ENCODE assay signal across 8 cellular contexts in genomic region chr16:4370570-4371480, GRCh38. TPM values are rescaled to one million over a fixed set of nuclear protein-coding genes. Genes with fewer than 3 reads are reported as not detected.
A peak's percentile ranks its signal among the peaks of the same experiment; 100 is the strongest.
DNase-seq lines count a peak whose midpoint lies in the region; ATAC-seq, FAIRE-seq and TF ChIP-seq lines count a peak whose summit lies in the region.

No MANE protein-coding gene starts in this region.

- no peaks in the 10 kb centered on the region for H3K79me2 ChIP-seq in GM12878 (ENCODE audit: control insufficient read depth, insufficient read depth, low read length)

- CTCF ChIA-PET in GM12878 (lab: Yijun Ruan, JAX), result interaction anchor here (0.6 to 1.9 kb wide), 5 partner anchors 18 to 184 kb away, joined by 3 to 11 read pairs (median 3); no protein-coding TSS in a partner anchor

- H3K4me3 ChIP-seq in GM12878 (no peak overlapping the region), stomach (peak overlapping the region; percentile 55 to 76 (median 66))

- TF ChIP-seq POLR2A in GM12878 (IDR thresholded peaks at IDR 0.05; ENCODE audit: low read depth, low read length), result no peak
- no peak for TF ChIP-seq POLR2A in stomach (IDR thresholded peaks at IDR 0.05)

- H3K4me2 ChIP-seq in GM12878 (ENCODE audit: control insufficient read depth, insufficient read depth), result 0 out of 2 replicates have a peak overlapping the region, but pooled peaks have one; percentile 64

- H4K20me1 ChIP-seq in GM12878 (ENCODE audit: control insufficient read depth, insufficient read depth), result peaks cover 5% of the 10 kb centered on the region

- BruUV-seq in GM12878 (replicated peaks; lab: Mats Ljungman, UMichigan), result no TSS peak

- H3K27ac ChIP-seq in GM12878 (ENCODE audit: control insufficient read depth, insufficient read depth) (no peak overlapping the region), stomach (peak overlapping the region; percentile 62 to 93 (median 86))

- no peak for FAIRE-seq in GM12878 (lab: Jason Lieb, UNC)

- TF ChIP-seq EP300 in GM12878 (IDR thresholded peaks at IDR 0.05; ENCODE audit: borderline replicate concordance in 1 of 2, control insufficient read depth in 1 of 2, low read depth in 2 of 2, low read length in 2 of 2) (no peak), stomach (IDR thresholded peaks at IDR 0.05) (no peak)

- no peaks in the 10 kb centered on the region for H3K27me3 ChIP-seq in GM12878 (replicated peaks in 1 of 2; ENCODE audit: control insufficient read depth in 2 of 2, insufficient read depth in 2 of 2, low read length in 1 of 2)
- no peaks in the 10 kb centered on the region for H3K27me3 ChIP-seq in stomach

- TF ChIP-seq RAD21 in GM12878 (IDR thresholded peaks at IDR 0.05; ENCODE audit: insufficient read depth, low read depth, low read length), result no peak

- peak; percentile 83 for DNase-seq in H4 (ENCODE audit: low spot score)
- DNase-seq in GM12878 (ENCODE audit: low read depth, low spot score), result no peak
- peak; percentile 72 for DNase-seq in kidney glomerular epithelial cell (lab: John Stamatoyannopoulos, UW)
- DNase-seq in stomach, result no peak
- DNase-seq in stimulated activated CD4-positive, alpha-beta T cell treated with anti-CD3 and anti-CD28 coated beads, Interleukin-1b, Interleukin-23, amount 100 ng/mL, for 48 hours, result no peak
- no peak for DNase-seq in COLO829 (ENCODE audit: low spot score)
- no peak for DNase-seq in RPMI8226

- RAD21 ChIA-PET in GM12878 (lab: Charles Lee; ENCODE audit: unreplicated experiment), result interaction anchor here (1.0 kb wide), 1 partner anchor 32 kb away, joined by 3 read pairs; no protein-coding TSS in a partner anchor

- in situ Hi-C loops in GM12878 (cut with MboI), result no loop called here

- POLR2A ChIA-PET in GM12878 (lab: Charles Lee), result no interaction called here

- ATAC-seq in GM12878, result no peak
- ATAC-seq in GM18907 (IDR thresholded peaks at IDR 0.05; ENCODE audit: unreplicated experiment), result no peak

- intact Hi-C loops in GM12878 (cut with micrococcal nuclease; ENCODE audit: unreplicated experiment), result no loop called here
- intact Hi-C loops in stomach (cut with DNase I; ENCODE audit: low total_unique reads), result no loop called here

- H3K9ac ChIP-seq in GM12878 (ENCODE audit: control insufficient read depth, insufficient read depth, low read length), result no peak overlapping the region

- H3K4me1 ChIP-seq in GM12878 (ENCODE audit: control insufficient read depth, insufficient read depth, low read length) (peaks cover under 1% of the 10 kb centered on the region), stomach (peaks cover 56 to 68% (median 64%) of the 10 kb centered on the region in 4 donors)

- no peak overlapping the region for H2AFZ ChIP-seq in GM12878 (ENCODE audit: control insufficient read depth, low read depth, low read length)

- no peak for TF ChIP-seq CTCF in GM12878 (IDR thresholded peaks at IDR 0.05 in 2 of 3, conservative IDR thresholded peaks at IDR 0.05 in 1 of 3; ENCODE audit: control insufficient read depth in 2 of 3, extremely low read depth in 1 of 3, insufficient read depth in 1 of 3, low read depth in 3 of 3, low read length in 3 of 3)
- TF ChIP-seq CTCF in stomach (IDR thresholded peaks at IDR 0.05), result no peak

- SMC1A ChIA-PET in GM12878 (lab: Charles Lee; ENCODE audit: uncharacterized antibody, unreplicated experiment), result no interaction called here

- WGBS in GM12878 (ENCODE audit: insufficient coverage, insufficient replicate concordance, low lambda C conversion rate, missing lambda C conversion rate), result 68% methylated on average over 14 of the region's 15 CpGs
- WGBS in stomach, 5 donors, result 54 to 72% (median 65%) methylated on average over 13 to 15 of the region's 15 CpGs

- H3K36me3 ChIP-seq in GM12878 (ENCODE audit: control insufficient read depth in 2 of 2, insufficient read depth in 2 of 2, low read length in 1 of 2) (peaks cover 0 to 5% of the 10 kb centered on the region in 2 experiments; a peak in 2 of 4 replicates), stomach (peaks cover 0 to 16% (median under 1%) of the 10 kb centered on the region in 4 donors)

- H3K9me3 ChIP-seq in GM12878 (replicated peaks; ENCODE audit: control insufficient read depth, insufficient read depth, low read length) (no peaks in the 10 kb centered on the region), stomach (no peaks in the 10 kb centered on the region)

RNA-seq across cellular contexts. Expression of gene VASN, which starts 0.8 kb away (rescaled TPM):
- 22.8 and 32.2 TPM in 2 replicates for total RNA-seq in H4 (2014; rRNA removed; shearing (Covaris generic))
- total RNA-seq in GM12878 (2013; cell fraction: nucleolus; rRNA removed), result not detected in 2 replicates
- total RNA-seq in GM12878 (2014; rRNA removed) (not detected in 2 replicates), GM12878 (2014; rRNA removed; fragmentation: Illumina TruSeq; extraction: Trizol) (not detected in 2 replicates), GM12878 (2021) (0.10 TPM in 1 of 2 replicates, not detected in the other), stomach (10 to 100 TPM; 10.5 to 25.6 (median 11.6) TPM)
- polyA plus RNA-seq in GM12878 (2011; ENCODE audit: low read depth), result 0.08 TPM
- polyA plus RNA-seq in GM12878 (2011; rRNA removed) (not detected in 2 replicates), GM12878 (2014; fragmentation: Illumina TruSeq; extraction: Trizol) (not detected in 2 replicates), GM12878 (2014; fragmentation: Nextera tagmentation; extraction: Ambion mirVana) (under 1 TPM in 1 of 2 experiments, not detected in 1; 0.02 TPM), GM12878 (2014; rRNA removed) (not detected in 2 replicates), GM12878 (2016; fragmentation: Nextera tagmentation; extraction: Ambion mirVana) (under 1 TPM; 0.18 to 0.19 TPM), stomach (1 to 10 TPM; 3.7 to 7.2 (median 5.1) TPM)
- not detected in 2 replicates for polyA plus RNA-seq in GM12878 (2011; cell fraction: cytosol; rRNA removed)
- polyA plus RNA-seq in GM12878 (2011; cell fraction: nucleus; rRNA removed), result not detected in 2 replicates
- polyA plus RNA-seq in GM12878 (2012), result 0.24 and 0.27 TPM in 2 replicates
- polyA minus RNA-seq in GM12878 (2011; rRNA and poly(A)+ RNA removed), result not detected in 2 replicates
- not detected in 2 replicates for polyA minus RNA-seq in GM12878 (2011; cell fraction: cytosol; rRNA and poly(A)+ RNA removed)
- polyA minus RNA-seq in GM12878 (2011; cell fraction: nucleus; rRNA and poly(A)+ RNA removed), result not detected in 2 replicates

RNA-seq across cellular contexts. Expression of gene PAM16, which starts 19.7 kb away (rescaled TPM):
- 32.1 and 46.7 TPM in 2 replicates for total RNA-seq in H4 (2014; rRNA removed; shearing (Covaris generic))
- 21.2 and 24.9 TPM in 2 replicates for total RNA-seq in GM12878 (2013; cell fraction: nucleolus; rRNA removed)
- total RNA-seq in GM12878 (2014; rRNA removed), result 50.2 and 55.4 TPM in 2 replicates
- total RNA-seq in GM12878 (2014; rRNA removed; fragmentation: Illumina TruSeq; extraction: Trizol), result 17.8 and 18.5 TPM in 2 replicates
- 54.9 and 61.6 TPM in 2 replicates for total RNA-seq in GM12878 (2021)
- 39.3 TPM for polyA plus RNA-seq in GM12878 (2011; ENCODE audit: low read depth)
- polyA plus RNA-seq in GM12878 (2011; rRNA removed), result 22.5 and 32.8 TPM in 2 replicates
- polyA plus RNA-seq in GM12878 (2011; cell fraction: cytosol; rRNA removed), result 58.1 and 79.3 TPM in 2 replicates
- polyA plus RNA-seq in GM12878 (2011; cell fraction: nucleus; rRNA removed), result 47.2 and 67.5 TPM in 2 replicates
- 37.2 and 40.1 TPM in 2 replicates for polyA plus RNA-seq in GM12878 (2012)
- polyA plus RNA-seq in GM12878 (2014; fragmentation: Illumina TruSeq; extraction: Trizol), result 8.4 and 20.7 TPM in 2 replicates
- polyA plus RNA-seq in GM12878 (2014; fragmentation: Nextera tagmentation; extraction: Ambion mirVana), result 10 to 100 TPM; 20.8 to 48.1 TPM
- 94.3 and 100 TPM in 2 replicates for polyA plus RNA-seq in GM12878 (2014; rRNA removed)
- 10 to 100 TPM; 72.8 to 78.7 TPM for polyA plus RNA-seq in GM12878 (2016; fragmentation: Nextera tagmentation; extraction: Ambion mirVana)
- 8.5 and 14.6 TPM in 2 replicates for polyA minus RNA-seq in GM12878 (2011; rRNA and poly(A)+ RNA removed)
- 7.2 and 14.3 TPM in 2 replicates for polyA minus RNA-seq in GM12878 (2011; cell fraction: cytosol; rRNA and poly(A)+ RNA removed)
- 5.3 and 10.8 TPM in 2 replicates for polyA minus RNA-seq in GM12878 (2011; cell fraction: nucleus; rRNA and poly(A)+ RNA removed)
- total RNA-seq in stomach, result 100 to 1,000 TPM in 1 of 5 donors, 10 to 100 TPM in 3, 1 to 10 TPM in 1; 4.7 to 218 (median 28.1) TPM
- 100 to 1,000 TPM in 2 of 3 donors, 10 to 100 TPM in 1; 54.4 to 117 (median 104) TPM for polyA plus RNA-seq in stomach

RNA-seq across cellular contexts. Expression of gene CORO7, which starts 45.6 kb away (rescaled TPM):
- total RNA-seq in H4 (2014; rRNA removed; shearing (Covaris generic)), result 8.9 and 10.6 TPM in 2 replicates
- 187 and 203 TPM in 2 replicates for total RNA-seq in GM12878 (2013; cell fraction: nucleolus; rRNA removed)
- total RNA-seq in GM12878 (2014; rRNA removed), result 43.2 and 56.5 TPM in 2 replicates
- total RNA-seq in GM12878 (2014; rRNA removed; fragmentation: Illumina TruSeq; extraction: Trizol), result 18.9 and 19.0 TPM in 2 replicates
- 89.2 and 91.7 TPM in 2 replicates for total RNA-seq in GM12878 (2021)
- 17.8 TPM for polyA plus RNA-seq in GM12878 (2011; ENCODE audit: low read depth)
- polyA plus RNA-seq in GM12878 (2011; rRNA removed), result 11.9 and 40.0 TPM in 2 replicates
- polyA plus RNA-seq in GM12878 (2011; cell fraction: cytosol; rRNA removed), result 37.9 and 44.2 TPM in 2 replicates
- polyA plus RNA-seq in GM12878 (2011; cell fraction: nucleus; rRNA removed), result 362 and 561 TPM in 2 replicates
- 49.8 and 53.5 TPM in 2 replicates for polyA plus RNA-seq in GM12878 (2012)
- 6.0 and 17.2 TPM in 2 replicates for polyA plus RNA-seq in GM12878 (2014; fragmentation: Illumina TruSeq; extraction: Trizol)
- polyA plus RNA-seq in GM12878 (2014; fragmentation: Nextera tagmentation; extraction: Ambion mirVana), result under 1 TPM; 0.64 to 0.84 TPM
- polyA plus RNA-seq in GM12878 (2014; rRNA removed), result 65.8 and 76.0 TPM in 2 replicates
- 10 to 100 TPM; 47.4 to 49.1 TPM for polyA plus RNA-seq in GM12878 (2016; fragmentation: Nextera tagmentation; extraction: Ambion mirVana)
- 32.8 and 55.7 TPM in 2 replicates for polyA minus RNA-seq in GM12878 (2011; rRNA and poly(A)+ RNA removed)
- 61.5 and 64.5 TPM in 2 replicates for polyA minus RNA-seq in GM12878 (2011; cell fraction: cytosol; rRNA and poly(A)+ RNA removed)
- 68.3 and 121 TPM in 2 replicates for polyA minus RNA-seq in GM12878 (2011; cell fraction: nucleus; rRNA and poly(A)+ RNA removed)
- total RNA-seq in stomach, result 100 to 1,000 TPM in 2 of 5 donors, 10 to 100 TPM in 3; 12.5 to 173 (median 57.2) TPM
- 10 to 100 TPM; 12.6 to 14.2 (median 13.6) TPM for polyA plus RNA-seq in stomach

RNA-seq across cellular contexts. Expression of gene DNAJA3, which starts 54.8 kb away (rescaled TPM):
- total RNA-seq in H4 (2014; rRNA removed; shearing (Covaris generic)), result 48.3 and 48.4 TPM in 2 replicates
- 60.1 and 70.0 TPM in 2 replicates for total RNA-seq in GM12878 (2013; cell fraction: nucleolus; rRNA removed)
- 76.3 and 83.5 TPM in 2 replicates for total RNA-seq in GM12878 (2014; rRNA removed)
- 51.7 and 55.6 TPM in 2 replicates for total RNA-seq in GM12878 (2014; rRNA removed; fragmentation: Illumina TruSeq; extraction: Trizol)
- total RNA-seq in GM12878 (2021), result 56.4 and 65.9 TPM in 2 replicates
- 14.5 TPM for polyA plus RNA-seq in GM12878 (2011; ENCODE audit: low read depth)
- 40.8 and 43.1 TPM in 2 replicates for polyA plus RNA-seq in GM12878 (2011; rRNA removed)
- polyA plus RNA-seq in GM12878 (2011; cell fraction: cytosol; rRNA removed), result 45.7 and 57.3 TPM in 2 replicates
- 77.1 and 83.1 TPM in 2 replicates for polyA plus RNA-seq in GM12878 (2011; cell fraction: nucleus; rRNA removed)
- 26.9 and 35.4 TPM in 2 replicates for polyA plus RNA-seq in GM12878 (2012)
- polyA plus RNA-seq in GM12878 (2014; fragmentation: Illumina TruSeq; extraction: Trizol), result 29.4 and 51.3 TPM in 2 replicates
- polyA plus RNA-seq in GM12878 (2014; fragmentation: Nextera tagmentation; extraction: Ambion mirVana), result 10 to 100 TPM in 1 of 2 experiments, 1 to 10 TPM in 1; 8.4 to 20.4 TPM
- 77.4 and 80.1 TPM in 2 replicates for polyA plus RNA-seq in GM12878 (2014; rRNA removed)
- polyA plus RNA-seq in GM12878 (2016; fragmentation: Nextera tagmentation; extraction: Ambion mirVana), result 100 to 1,000 TPM; 124 to 141 TPM
- polyA minus RNA-seq in GM12878 (2011; rRNA and poly(A)+ RNA removed), result 27.5 and 30.2 TPM in 2 replicates
- polyA minus RNA-seq in GM12878 (2011; cell fraction: cytosol; rRNA and poly(A)+ RNA removed), result 12.6 and 13.5 TPM in 2 replicates
- polyA minus RNA-seq in GM12878 (2011; cell fraction: nucleus; rRNA and poly(A)+ RNA removed), result 21.3 and 42.6 TPM in 2 replicates
- total RNA-seq in stomach, result 10 to 100 TPM; 26.8 to 53.0 (median 39.1) TPM
- 10 to 100 TPM; 18.8 to 28.0 (median 24.5) TPM for polyA plus RNA-seq in stomach

RNA-seq across cellular contexts. Expression of gene GLIS2, which starts 55.0 kb away (rescaled TPM):
- 0.29 and 0.45 TPM in 2 replicates for total RNA-seq in H4 (2014; rRNA removed; shearing (Covaris generic))
- 1.1 and 1.2 TPM in 2 replicates for total RNA-seq in GM12878 (2013; cell fraction: nucleolus; rRNA removed)
- total RNA-seq in GM12878 (2014; rRNA removed) (0.06 TPM in 1 of 2 replicates, not detected in the other), GM12878 (2014; rRNA removed; fragmentation: Illumina TruSeq; extraction: Trizol) (not detected in 2 replicates), GM12878 (2021) (0.51 and 0.61 TPM in 2 replicates), stomach (10 to 100 TPM in 1 of 5 donors, 1 to 10 TPM in 4; 3.2 to 21.0 (median 4.6) TPM)
- 0.16 TPM for polyA plus RNA-seq in GM12878 (2011; ENCODE audit: low read depth)
- polyA plus RNA-seq in GM12878 (2011; rRNA removed) (0.37 and 0.64 TPM in 2 replicates), GM12878 (2014; fragmentation: Illumina TruSeq; extraction: Trizol) (0.03 TPM in 1 of 2 replicates, not detected in the other), GM12878 (2014; fragmentation: Nextera tagmentation; extraction: Ambion mirVana) (not detected), GM12878 (2014; rRNA removed) (0.14 and 0.25 TPM in 2 replicates), GM12878 (2016; fragmentation: Nextera tagmentation; extraction: Ambion mirVana) (under 1 TPM in 1 of 2 experiments, not detected in 1; 0.21 TPM), stomach (1 to 10 TPM; 4.4 to 9.0 (median 5.8) TPM)
- 1.1 and 1.5 TPM in 2 replicates for polyA plus RNA-seq in GM12878 (2011; cell fraction: cytosol; rRNA removed)
- polyA plus RNA-seq in GM12878 (2011; cell fraction: nucleus; rRNA removed), result 5.1 and 6.2 TPM in 2 replicates
- 0.67 and 0.83 TPM in 2 replicates for polyA plus RNA-seq in GM12878 (2012)
- polyA minus RNA-seq in GM12878 (2011; rRNA and poly(A)+ RNA removed), result 0.88 and 2.1 TPM in 2 replicates
- polyA minus RNA-seq in GM12878 (2011; cell fraction: cytosol; rRNA and poly(A)+ RNA removed), result 2.7 and 3.5 TPM in 2 replicates
- 0.73 and 1.6 TPM in 2 replicates for polyA minus RNA-seq in GM12878 (2011; cell fraction: nucleus; rRNA and poly(A)+ RNA removed)

Comparison
In these comparisons a context has a peak if more than half of its experiments do, and no peak if none do; other contexts are left out.
1. DNase-seq: peak in H4 (single experiment) and kidney glomerular epithelial cell (single experiment); none in GM12878 (single experiment), stomach (single experiment), stimulated activated CD4-positive, alpha-beta T cell treated with anti-CD3 and anti-CD28 coated beads, Interleukin-1b, Interleukin-23, amount 100 ng/mL, for 48 hours (single experiment), COLO829 (single experiment) and RPMI8226 (single experiment).
2. RNA of gene VASN, which starts 0.8 kb away (total RNA-seq): 22.8 to 32.2 TPM in H4 and 10.5 to 25.6 TPM in stomach; 0.10 TPM in GM12878; every median in the first group is over 10 times any median in the second.